In the genomic region with DNA sequence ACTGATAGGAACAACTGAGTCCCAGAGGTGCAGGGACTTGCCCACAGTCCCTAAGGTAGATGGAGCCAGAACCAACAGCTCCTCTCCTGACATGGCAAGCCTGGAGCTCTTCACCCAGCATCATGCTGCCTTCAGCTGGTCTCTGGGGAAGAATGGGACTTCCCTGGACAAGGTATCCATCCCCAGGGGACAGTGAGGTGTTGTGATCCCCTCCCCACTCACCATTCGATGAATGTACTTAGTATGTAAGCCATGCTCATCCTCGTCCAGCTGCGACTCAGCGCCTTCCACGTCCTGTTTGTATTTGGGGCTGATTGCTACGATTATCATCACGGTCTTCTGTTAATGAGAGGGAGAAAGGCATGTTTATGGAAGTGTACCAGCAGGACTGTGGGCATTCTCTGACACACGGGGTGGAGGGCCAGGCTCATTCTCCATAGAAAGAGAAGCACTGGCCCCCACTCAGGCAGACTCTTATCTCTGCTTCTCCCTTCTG, we compare ENCODE assay signal across 9 cellular contexts. TPM values are rescaled to one million over a fixed set of nuclear protein-coding genes. Genes with fewer than 3 reads are reported as not detected.
DNase-seq lines count a peak whose midpoint lies in the region; ATAC-seq and TF ChIP-seq lines count a peak whose summit lies in the region.
"Had no signal": no experiment of that assay in that cellular context is flagged by ENCODE, and none has a peak within 500 bp of the region (broad histone marks: within the 10 kb centered on the region; RNA-seq: fewer than 3 reads in every experiment).

No MANE protein-coding gene starts in this region.

- 0 out of 2 replicates have a peak overlapping the region, but pooled peaks have one; percentile 14 for H3K27ac ChIP-seq in HL-60 (replicated peaks)

- H3K9me3 Mint-ChIP-seq in chondrocyte (ENCODE audit: low read depth), result no peaks in the 10 kb centered on the region
- no peaks in the 10 kb centered on the region for H3K9me3 Mint-ChIP-seq in stimulated activated effector memory CD8-positive, alpha-beta T cell treated with anti-CD3 and anti-CD28 coated beads, Interleukin-12 subunit alpha, Interleukin-12 subunit beta, amount 100 ng/mL, for 72 hours

- no peaks in the 10 kb centered on the region for H3K27me3 ChIP-seq in HL-60 (ENCODE audit: insufficient read depth, poor library complexity, severe bottlenecking)

- peak; percentile 60 for DNase-seq in NCI-H1105 treated with DMSO at 0.1 percent for 48 hours (lab: John Stamatoyannopoulos, UW)
- no peak for DNase-seq in NCI-H1105 (lab: John Stamatoyannopoulos, UW)
- no peak for DNase-seq in HL-60 (ENCODE audit: low read depth in 1 of 2, low spot score in 1 of 2)
- no peak for DNase-seq in chondrocyte (ENCODE audit: low spot score)
- DNase-seq in stimulated activated effector memory CD8-positive, alpha-beta T cell treated with anti-CD3 and anti-CD28 coated beads, Interleukin-12 subunit alpha, Interleukin-12 subunit beta, amount 100 ng/mL, for 72 hours (ENCODE audit: low spot score in 2 of 2), result no peak
- no peak for DNase-seq in cerebellar cortex (ENCODE audit: low spot score)
- DNase-seq in NOMO-1 (lab: John Stamatoyannopoulos, UW; ENCODE audit: unreplicated experiment in 2 of 2), result no peak
- DNase-seq in NCI-H1092 treated with DMSO at 0.1 percent for 48 hours (lab: John Stamatoyannopoulos, UW), result no peak
- DNase-seq: effector CD8-positive, alpha-beta T cell had no signal

- TF ChIP-seq CTCF in HL-60 (IDR thresholded peaks at IDR 0.05; ENCODE audit: insufficient read depth, low read length) (no peak), chondrocyte (IDR thresholded peaks at IDR 0.05) (no peak)

- H3K27me3 Mint-ChIP-seq in chondrocyte (ENCODE audit: low read depth), result no peaks in the 10 kb centered on the region

- ATAC-seq in stimulated activated effector memory CD8-positive, alpha-beta T cell treated with anti-CD3 and anti-CD28 coated beads, Interleukin-12 subunit alpha, Interleukin-12 subunit beta, amount 100 ng/mL, for 72 hours, result no peak

- peaks cover 65% of the 10 kb centered on the region for H3K4me1 Mint-ChIP-seq in chondrocyte (ENCODE audit: low read depth)
- H3K4me1 Mint-ChIP-seq in stimulated activated effector memory CD8-positive, alpha-beta T cell treated with anti-CD3 and anti-CD28 coated beads, Interleukin-12 subunit alpha, Interleukin-12 subunit beta, amount 100 ng/mL, for 72 hours, result peaks cover 49% of the 10 kb centered on the region

- H3K4me3 ChIP-seq in HL-60 (replicated peaks; ENCODE audit: insufficient read depth, low read length), result no peak overlapping the region

- no peak overlapping the region for H3K4me3 Mint-ChIP-seq in chondrocyte (ENCODE audit: unreplicated experiment)
- no peak overlapping the region for H3K4me3 Mint-ChIP-seq in stimulated activated effector memory CD8-positive, alpha-beta T cell treated with anti-CD3 and anti-CD28 coated beads, Interleukin-12 subunit alpha, Interleukin-12 subunit beta, amount 100 ng/mL, for 72 hours

- H3K36me3 Mint-ChIP-seq in chondrocyte (ENCODE audit: low read depth), result peaks cover 47% of the 10 kb centered on the region
- H3K36me3 Mint-ChIP-seq in stimulated activated effector memory CD8-positive, alpha-beta T cell treated with anti-CD3 and anti-CD28 coated beads, Interleukin-12 subunit alpha, Interleukin-12 subunit beta, amount 100 ng/mL, for 72 hours, result peaks cover 76% of the 10 kb centered on the region

- H3K27ac Mint-ChIP-seq in chondrocyte (ENCODE audit: unreplicated experiment), result peak overlapping the region; percentile 89
- H3K27ac Mint-ChIP-seq in stimulated activated effector memory CD8-positive, alpha-beta T cell treated with anti-CD3 and anti-CD28 coated beads, Interleukin-12 subunit alpha, Interleukin-12 subunit beta, amount 100 ng/mL, for 72 hours, result peak overlapping the region; percentile 50

RNA-seq across cellular contexts. Expression of gene TRAF3IP2, which starts 39.4 kb away (rescaled TPM):
- 29.3 to 51.5 TPM (median 29.9 TPM) in 3 replicates for total RNA-seq in chondrocyte
